ENCODE assay signal across 1 cellular context in the genomic region with DNA sequence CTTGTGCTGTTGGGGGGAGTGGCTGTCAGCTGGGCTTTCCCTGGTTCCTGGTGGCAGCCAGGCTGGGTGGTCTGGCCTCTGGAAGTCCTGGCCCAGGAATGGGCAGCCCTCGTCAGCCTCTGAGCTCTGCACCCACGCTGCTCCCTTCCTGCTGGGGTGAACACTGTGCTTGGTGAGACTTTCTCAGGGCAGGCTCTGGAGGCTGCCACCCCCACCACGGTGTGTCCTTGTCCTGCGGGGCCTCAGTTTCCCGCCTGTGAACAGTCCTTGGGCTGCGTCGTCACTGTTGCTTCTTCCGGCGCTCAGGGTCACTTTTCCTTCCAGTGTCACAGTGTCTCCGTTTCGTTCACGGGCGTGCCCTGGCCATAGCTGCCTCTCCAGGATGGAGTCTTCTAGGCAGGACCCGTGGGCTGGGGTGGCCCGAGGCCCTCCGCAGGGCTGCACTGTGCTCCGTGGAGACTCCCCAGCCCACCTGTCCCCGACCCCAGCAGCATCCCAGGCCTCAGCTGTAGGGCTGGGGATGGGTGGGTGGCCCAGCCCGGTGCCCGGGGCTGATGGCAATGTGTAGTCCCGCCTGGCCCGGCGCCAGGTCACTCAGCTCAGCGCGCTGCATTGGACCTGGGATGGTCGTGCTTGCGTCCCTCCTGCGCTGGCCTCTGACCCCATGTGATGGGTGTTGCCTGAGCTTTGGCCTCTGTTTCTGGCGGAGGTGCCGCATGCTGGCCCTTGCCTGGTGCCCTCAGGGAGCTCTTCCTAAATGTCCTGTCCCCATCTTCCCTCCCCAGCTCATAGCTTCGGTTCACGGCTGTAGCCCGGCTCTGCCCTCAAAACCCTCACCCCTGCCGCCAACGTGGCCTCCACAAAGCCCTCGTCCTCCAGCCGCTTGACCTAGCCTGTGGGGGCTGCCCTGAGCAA.
TF ChIP-seq lines count a peak whose summit lies in the region.

No MANE protein-coding gene starts in this region.

TF ChIP-seq in H1, 55 proteins besides CTCF, POLR2A, EP300 and RAD21:
- TF ChIP-seq TEAD4 (IDR thresholded peaks at IDR 0.05; ENCODE audit: low read depth, low read length) (no peak), EGR1 (IDR thresholded peaks at IDR 0.05; ENCODE audit: borderline replicate concordance, low read depth, low read length) (no peak), CREB1 (IDR thresholded peaks at IDR 0.05) (no peak), ATF3 (IDR thresholded peaks at IDR 0.05; ENCODE audit: insufficient read depth, low read depth, low read length) (no peak), POLR2AphosphoS5 (IDR thresholded peaks at IDR 0.05; ENCODE audit: low read depth, low read length) (no peak), SAP30 (IDR thresholded peaks at IDR 0.05; ENCODE audit: insufficient read depth, insufficient replicate concordance, low read length) (no peak), GTF2F1 (IDR thresholded peaks at IDR 0.05; ENCODE audit: borderline replicate concordance, low read depth, low read length) (no peak), SIN3A (conservative IDR thresholded peaks at IDR 0.05 in 1 of 2, IDR thresholded peaks at IDR 0.05 in 1 of 2; ENCODE audit: low read depth in 1 of 2, low read length in 2 of 2) (no peak), TBP (IDR thresholded peaks at IDR 0.05; ENCODE audit: low read depth, low read length) (no peak), TCF12 (IDR thresholded peaks at IDR 0.05; ENCODE audit: low read depth, low read length) (no peak), HDAC2 (IDR thresholded peaks at IDR 0.05; ENCODE audit: borderline replicate concordance in 1 of 2, low read depth in 2 of 2, low read length in 2 of 2) (no peak), CEBPB (IDR thresholded peaks at IDR 0.05; ENCODE audit: low read depth, low read length) (no peak), YY1 (IDR thresholded peaks at IDR 0.05; ENCODE audit: low read depth, low read length) (no peak), KDM5A (IDR thresholded peaks at IDR 0.05; ENCODE audit: low read length) (no peak)
TF ChIP-seq in H1: peak in this region for 0.
